In the genomic region with DNA sequence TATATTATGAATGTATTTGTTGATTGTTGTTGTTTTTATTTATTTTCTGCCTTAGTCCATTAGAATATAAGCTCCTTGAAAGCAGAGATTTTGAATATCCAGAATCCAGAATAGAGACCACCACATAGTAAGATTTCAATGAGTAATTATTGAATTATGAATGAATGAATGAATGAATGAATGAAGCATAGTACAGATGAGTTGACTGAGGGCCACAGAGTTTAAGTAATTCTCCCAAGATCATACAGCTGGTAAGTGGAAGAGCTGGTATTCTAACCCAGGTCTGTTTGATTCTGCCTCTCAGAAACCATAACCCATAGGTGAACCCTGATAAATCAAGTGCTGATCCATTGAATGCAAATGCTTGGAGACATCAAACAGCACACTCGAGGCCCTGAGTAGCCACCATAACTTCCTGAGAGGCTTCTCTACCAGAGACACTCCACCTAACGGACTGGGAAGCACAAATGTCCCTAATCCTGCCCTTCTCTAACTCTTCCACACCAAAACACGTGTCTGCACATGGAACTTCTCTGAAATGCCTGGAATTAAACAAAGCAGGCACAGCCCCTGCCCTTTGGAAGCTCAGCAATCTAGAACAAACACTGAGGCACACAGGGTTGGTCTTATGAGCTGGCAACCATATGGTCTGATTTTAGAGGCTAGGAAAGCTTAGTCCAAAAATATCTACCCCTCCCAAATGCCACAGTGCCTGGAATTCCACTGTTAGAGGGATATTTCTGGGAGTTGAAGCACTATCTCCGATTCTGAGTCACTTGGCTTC, we compare ENCODE assay signal across 12 cellular contexts.
DNase-seq lines count a peak whose midpoint lies in the region; ATAC-seq and TF ChIP-seq lines count a peak whose summit lies in the region.
"Had no signal": no experiment of that assay in that cellular context is flagged by ENCODE, and none has a peak within 500 bp of the region (broad histone marks: within the 10 kb centered on the region; RNA-seq: fewer than 3 reads in every experiment).

No MANE protein-coding gene starts in this region.

- BruUV-seq in Caco-2 (replicated peaks; lab: Mats Ljungman, UMichigan), result no TSS peak
- no TSS peak for BruUV-seq in OCI-LY7 (replicated peaks; lab: Mats Ljungman, UMichigan)

- no peaks in the 10 kb centered on the region for H3K27me3 ChIP-seq in Caco-2 (replicated peaks; ENCODE audit: control insufficient read depth, insufficient read depth, low read length)
- H3K27me3 ChIP-seq in trophoblast cell (ENCODE audit: insufficient read depth, low read length), result no peaks in the 10 kb centered on the region
- H3K27me3 ChIP-seq in foreskin keratinocyte, result no peaks in the 10 kb centered on the region

- no peak overlapping the region for H3K14ac ChIP-seq in trophoblast cell (ENCODE audit: low read length)

- H2AK5ac ChIP-seq in trophoblast cell (ENCODE audit: low read length), result no peak overlapping the region

- H3K4me3 ChIP-seq in Caco-2 (ENCODE audit: low read depth, low read length) (no peak overlapping the region), OCI-LY7 (ENCODE audit: low read depth, low read length, poor library complexity, severe bottlenecking) (no peak overlapping the region), fibroblast of the aortic adventitia (ENCODE audit: low read depth, low read length) (no peak overlapping the region), trophoblast cell (ENCODE audit: low read depth, low read length) (no peak overlapping the region)

- POLR2A ChIA-PET in Caco-2 (lab: Charles Lee) (interaction anchor here (0.5 kb wide), 1 partner anchor 88 kb away, joined by 3 read pairs; no protein-coding TSS in a partner anchor), OCI-LY7 (lab: Charles Lee) (interaction anchor here (0.6 to 2.5 kb wide), 11 partner anchors 9 to 408 kb away, joined by 3 to 11 read pairs (median 3); no protein-coding TSS in a partner anchor)

- no peaks in the 10 kb centered on the region for H3K36me3 ChIP-seq in Caco-2 (ENCODE audit: control insufficient read depth, insufficient read depth, low read length)
- no peaks in the 10 kb centered on the region; the same call in 1 of the 2 replicates for H3K36me3 ChIP-seq in OCI-LY7 (ENCODE audit: insufficient read depth, low read length)
- no peaks in the 10 kb centered on the region for H3K36me3 ChIP-seq in trophoblast cell (ENCODE audit: control insufficient read depth in 1 of 2, insufficient read depth in 2 of 2, low read length in 2 of 2)

- no peaks in the 10 kb centered on the region for H4K20me1 ChIP-seq in OCI-LY7 (ENCODE audit: insufficient read depth, low read length)

- no peak overlapping the region for H3K18ac ChIP-seq in trophoblast cell (ENCODE audit: low read length)

- peaks cover 4% of the 10 kb centered on the region for H3K9me3 Mint-ChIP-seq in Caco-2 (ENCODE audit: unreplicated experiment)
- H3K9me3 Mint-ChIP-seq in nephron progenitor cell, result peaks cover 2% of the 10 kb centered on the region
- no peaks in the 10 kb centered on the region for H3K9me3 Mint-ChIP-seq in activated T-cell treated with anti-CD3 and anti-CD28 coated beads, Interleukin-2, amount 50 U/mL, for 24 hours
- H3K9me3 Mint-ChIP-seq: stimulated activated memory B cell treated with anti-CD40 and anti-IgM and Interleukin-4, amounts not matched to agents 10 μg/mL and 1 μg/mL and 100 μg/mL, for 72 hours had no signal

- no peak overlapping the region for H3K4ac ChIP-seq in trophoblast cell (ENCODE audit: low read depth, low read length)

- H4K12ac ChIP-seq in trophoblast cell (ENCODE audit: low read depth, low read length), result no peak overlapping the region

- H2BK5ac ChIP-seq in trophoblast cell (ENCODE audit: low read depth, low read length, poor library complexity), result no peak overlapping the region

- H2BK120ac ChIP-seq in trophoblast cell (ENCODE audit: insufficient read depth, low read length, poor library complexity), result no peak overlapping the region

- no peaks in the 10 kb centered on the region for H3K27me3 Mint-ChIP-seq in Caco-2 (ENCODE audit: insufficient read depth, unreplicated experiment)
- peaks cover 11% of the 10 kb centered on the region for H3K27me3 Mint-ChIP-seq in nephron progenitor cell (ENCODE audit: low read depth, poor library complexity)
- no peaks in the 10 kb centered on the region for H3K27me3 Mint-ChIP-seq in activated T-cell treated with anti-CD3 and anti-CD28 coated beads, Interleukin-2, amount 50 U/mL, for 24 hours

- no CpG with 5 or more reads among the region's 4 CpGs for WGBS in trophoblast cell (ENCODE audit: extremely low coverage, insufficient coverage, insufficient read length)

- H3K79me1 ChIP-seq in trophoblast cell (ENCODE audit: low read length), result peaks cover 10% of the 10 kb centered on the region

- no peak overlapping the region for H2BK12ac ChIP-seq in trophoblast cell (ENCODE audit: low read length)

- ATAC-seq in HG03565 (IDR thresholded peaks at IDR 0.05; ENCODE audit: unreplicated experiment) (no peak), foreskin keratinocyte (no peak)
- ATAC-seq: stimulated activated memory B cell treated with anti-CD40 and anti-IgM and Interleukin-4, amounts not matched to agents 10 μg/mL and 1 μg/mL and 100 μg/mL, for 72 hours had no signal

- DNase-seq in Caco-2 (peak; percentile 47 to 65), OCI-LY7 (ENCODE audit: low spot score) (no peak), fibroblast of the aortic adventitia (ENCODE audit: low read depth) (peak; percentile 92), trophoblast cell (peak; percentile 46 to 70), nephron progenitor cell (no peak), foreskin keratinocyte (no peak)
- no peak for DNase-seq in activated T-cell treated with anti-CD3 and anti-CD28 coated beads, Interleukin-2, amount 50 U/mL, for 24 hours
- DNase-seq: activated T-cell treated with anti-CD3 and anti-CD28 coated beads, Interleukin-2, amount 50 U/mL, for 48 hours; hippocampal formation; NCI-H146 had no signal

- H4K91ac ChIP-seq in trophoblast cell (ENCODE audit: low read depth, low read length), result no peak overlapping the region

- CTCF ChIA-PET in Caco-2 (lab: Charles Lee) (no interaction called here), OCI-LY7 (lab: Charles Lee; ENCODE audit: unreplicated experiment) (interaction anchor here (0.7 to 1.0 kb wide), 2 partner anchors 20 to 192 kb away, joined by 3 read pairs; no protein-coding TSS in a partner anchor)

- H3K9me3 ChIP-seq in Caco-2 (no peaks in the 10 kb centered on the region), OCI-LY7 (ENCODE audit: low read length) (no peaks in the 10 kb centered on the region), trophoblast cell (ENCODE audit: insufficient read depth, low read depth, low read length) (no peaks in the 10 kb centered on the region)

- H4K8ac ChIP-seq in trophoblast cell (ENCODE audit: low read depth, low read length), result no peak overlapping the region

- H3K4me2 ChIP-seq in OCI-LY7 (ENCODE audit: low read length) (peak overlapping the region; percentile 30), trophoblast cell (ENCODE audit: low read length) (no peak overlapping the region)

- no peaks in the 10 kb centered on the region for H3K9me2 ChIP-seq in OCI-LY7 (ENCODE audit: insufficient read depth, low read length)

- no peak overlapping the region for H3K23ac ChIP-seq in trophoblast cell (ENCODE audit: low read length)

- H2AFZ ChIP-seq in OCI-LY7 (ENCODE audit: low read length), result peak overlapping the region; percentile 11; the same call in 1 of the 2 replicates
- H2AFZ ChIP-seq in trophoblast cell (ENCODE audit: insufficient read depth, low read length, poor library complexity), result no peak overlapping the region

- H3K4me3 Mint-ChIP-seq in Caco-2 (ENCODE audit: unreplicated experiment), result no peak overlapping the region
- H3K4me3 Mint-ChIP-seq in nephron progenitor cell, result no peak overlapping the region
- H3K4me3 Mint-ChIP-seq in activated T-cell treated with anti-CD3 and anti-CD28 coated beads, Interleukin-2, amount 50 U/mL, for 24 hours, result no peak overlapping the region
- H3K4me3 Mint-ChIP-seq: stimulated activated memory B cell treated with anti-CD40 and anti-IgM and Interleukin-4, amounts not matched to agents 10 μg/mL and 1 μg/mL and 100 μg/mL, for 72 hours had no signal

- no peak overlapping the region for H3K27ac ChIP-seq in OCI-LY7 (ENCODE audit: low read depth, low read length, poor library complexity, severe bottlenecking)
- H3K27ac ChIP-seq in trophoblast cell (ENCODE audit: low read depth, low read length), result no peak overlapping the region
- H3K27ac ChIP-seq in foreskin keratinocyte, result no peak overlapping the region

- TF ChIP-seq CTCF in Caco-2 (IDR thresholded peaks at IDR 0.05; ENCODE audit: insufficient read depth in 1 of 2, low read depth in 1 of 2, low read length in 1 of 2, severe bottlenecking in 1 of 2, unreplicated experiment in 1 of 2) (no peak), OCI-LY7 (conservative IDR thresholded peaks at IDR 0.05; ENCODE audit: low read length) (no peak), fibroblast of the aortic adventitia (IDR thresholded peaks at IDR 0.05; ENCODE audit: insufficient read depth, low read length) (no peak), nephron progenitor cell (IDR thresholded peaks at IDR 0.05) (no peak), foreskin keratinocyte (conservative IDR thresholded peaks at IDR 0.05) (no peak)

- H3K9ac ChIP-seq in trophoblast cell (ENCODE audit: low read length), result no peak overlapping the region

- H3K36me3 Mint-ChIP-seq in Caco-2 (ENCODE audit: insufficient read depth, unreplicated experiment) (no peaks in the 10 kb centered on the region), nephron progenitor cell (ENCODE audit: low read depth) (no peaks in the 10 kb centered on the region)
- H3K36me3 Mint-ChIP-seq in activated T-cell treated with anti-CD3 and anti-CD28 coated beads, Interleukin-2, amount 50 U/mL, for 24 hours (ENCODE audit: low read depth), result no peaks in the 10 kb centered on the region
- H3K36me3 Mint-ChIP-seq: stimulated activated memory B cell treated with anti-CD40 and anti-IgM and Interleukin-4, amounts not matched to agents 10 μg/mL and 1 μg/mL and 100 μg/mL, for 72 hours had no signal

- H3K27ac Mint-ChIP-seq in Caco-2 (ENCODE audit: unreplicated experiment) (peak overlapping the region; percentile 64), nephron progenitor cell (no peak overlapping the region)
- no peak overlapping the region for H3K27ac Mint-ChIP-seq in activated T-cell treated with anti-CD3 and anti-CD28 coated beads, Interleukin-2, amount 50 U/mL, for 24 hours
- H3K27ac Mint-ChIP-seq: stimulated activated memory B cell treated with anti-CD40 and anti-IgM and Interleukin-4, amounts not matched to agents 10 μg/mL and 1 μg/mL and 100 μg/mL, for 72 hours had no signal

- H3K4me1 ChIP-seq in Caco-2 (peaks cover 29% of the 10 kb centered on the region), OCI-LY7 (ENCODE audit: insufficient read depth, low read length, poor library complexity, severe bottlenecking) (peaks cover 74% of the 10 kb centered on the region), trophoblast cell (ENCODE audit: control insufficient read depth in 1 of 2, insufficient read depth in 2 of 2, low read length in 2 of 2) (peaks cover 15% of the 10 kb centered on the region in 2 experiments), foreskin keratinocyte (no peaks in the 10 kb centered on the region)

- intact Hi-C loops in Caco-2 (cut with micrococcal nuclease; ENCODE audit: unreplicated experiment), result loop anchor here (5.0 kb wide), 1 partner anchor 66 kb away; no protein-coding TSS in a partner anchor
- intact Hi-C loops in OCI-LY7 (cut with micrococcal nuclease; ENCODE audit: unreplicated experiment), result no loop called here

- H3K4me1 Mint-ChIP-seq in Caco-2 (ENCODE audit: low read depth, unreplicated experiment), result peaks cover 26% of the 10 kb centered on the region
- H3K4me1 Mint-ChIP-seq in nephron progenitor cell, result peaks cover 49% of the 10 kb centered on the region
- peaks cover 38% of the 10 kb centered on the region for H3K4me1 Mint-ChIP-seq in activated T-cell treated with anti-CD3 and anti-CD28 coated beads, Interleukin-2, amount 50 U/mL, for 24 hours (ENCODE audit: low read depth)

- H3K79me2 ChIP-seq in OCI-LY7 (ENCODE audit: insufficient read depth, low read depth, low read length), result peaks cover 31% of the 10 kb centered on the region; the same call in 1 of the 2 replicates
- H3K79me2 ChIP-seq in trophoblast cell (ENCODE audit: control insufficient read depth, insufficient read depth, low read length, poor library complexity), result no peaks in the 10 kb centered on the region

Comparison
In these comparisons a context has a peak if more than half of its experiments do, and no peak if none do; other contexts are left out.
1. DNase-seq: peak in Caco-2 (2 of 2), fibroblast of the aortic adventitia (single experiment) and trophoblast cell (2 of 2); none in OCI-LY7 (single experiment), nephron progenitor cell (single experiment), activated T-cell treated with anti-CD3 and anti-CD28 coated beads, Interleukin-2, amount 50 U/mL, for 24 hours (single experiment) and foreskin keratinocyte (0 of 2).